ENCODE assay signal across 8 cellular contexts in genomic region chr10:129057856-129058663, GRCh38.
DNase-seq lines count a peak whose midpoint lies in the region; ATAC-seq and TF ChIP-seq lines count a peak whose summit lies in the region.

No MANE protein-coding gene starts in this region.

- H3K27ac ChIP-seq in SJCRH30 = no peak overlapping the region
- H3K27ac ChIP-seq in PC-9 = no peak overlapping the region

- H2AFZ ChIP-seq in PC-9 = no peak overlapping the region

- no peaks in the 10 kb centered on the region for H3K9me3 ChIP-seq in SJCRH30 (replicated peaks)
- H3K9me3 ChIP-seq in PC-9 (ENCODE audit: insufficient read depth, low read depth) = no peaks in the 10 kb centered on the region

- H3K79me2 ChIP-seq in PC-9 (ENCODE audit: low read depth) = no peaks in the 10 kb centered on the region

- H3K4me2 ChIP-seq in PC-9 = no peak overlapping the region

- no peaks in the 10 kb centered on the region for H3F3A ChIP-seq in PC-9 (ENCODE audit: insufficient read depth, low read depth)

- intact Hi-C loops in PC-9 (cut with micrococcal nuclease; ENCODE audit: unreplicated experiment) = no loop called here

- no peaks in the 10 kb centered on the region for H3K9me2 ChIP-seq in PC-9 (ENCODE audit: insufficient read depth)

- H3K27me3 ChIP-seq in SJCRH30 = no peaks in the 10 kb centered on the region
- H3K27me3 ChIP-seq in PC-9 (ENCODE audit: insufficient read depth, low read depth) = 0 out of 2 replicates have a peak, but pooled peaks cover 6% of the 10 kb centered on the region

- POLR2A ChIA-PET in PC-9 (lab: Charles Lee; ENCODE audit: unreplicated experiment) = interaction anchor here (0.6 kb wide), 1 partner anchor 361 kb away, joined by 3 read pairs; no protein-coding TSS in a partner anchor

- H3K4me3 ChIP-seq in SJCRH30 (no peak overlapping the region), PC-9 (no peak overlapping the region)

- H4K20me1 ChIP-seq in PC-9 (ENCODE audit: insufficient read depth) = no peaks in the 10 kb centered on the region

- ATAC-seq in GM18517 (IDR thresholded peaks at IDR 0.05; ENCODE audit: unreplicated experiment) (peak; percentile 89), HG02610 (IDR thresholded peaks at IDR 0.05; ENCODE audit: unreplicated experiment) (peak; percentile 75), left lobe of liver (no peak)

- TF ChIP-seq CTCF in PC-9 (conservative IDR thresholded peaks at IDR 0.05) = no peak

- H3K4me1 ChIP-seq in SJCRH30 (no peaks in the 10 kb centered on the region), PC-9 (replicated peaks; ENCODE audit: insufficient read depth) (no peaks in the 10 kb centered on the region)

- H3K36me3 ChIP-seq in SJCRH30 = no peaks in the 10 kb centered on the region
- H3K36me3 ChIP-seq in PC-9 (ENCODE audit: low read depth) = no peaks in the 10 kb centered on the region

- CTCF ChIA-PET in PC-9 (lab: Charles Lee) = no interaction called here

- BruUV-seq in PC-9 (replicated peaks; lab: Mats Ljungman, UMichigan) = no TSS peak

- DNase-seq in SJCRH30 (peak; percentile 13 to 29), left lobe of liver (ENCODE audit: low spot score) (peak; percentile 24), PC-9 (no peak), NCI-H446 (lab: John Stamatoyannopoulos, UW) (no peak), kidney glomerular epithelial cell (lab: John Stamatoyannopoulos, UW) (no peak), glomerular visceral epithelial cell (ENCODE audit: extremely low spot score) (no peak)

Comparison
In these comparisons a context has a peak if more than half of its experiments do, and no peak if none do; other contexts are left out.
1. DNase-seq: peak in SJCRH30 (2 of 2) and left lobe of liver (single experiment); none in PC-9 (0 of 2), NCI-H446 (0 of 2), kidney glomerular epithelial cell (single experiment) and glomerular visceral epithelial cell (single experiment).